1 cellular context compared by ENCODE assay signal in the genomic region with DNA sequence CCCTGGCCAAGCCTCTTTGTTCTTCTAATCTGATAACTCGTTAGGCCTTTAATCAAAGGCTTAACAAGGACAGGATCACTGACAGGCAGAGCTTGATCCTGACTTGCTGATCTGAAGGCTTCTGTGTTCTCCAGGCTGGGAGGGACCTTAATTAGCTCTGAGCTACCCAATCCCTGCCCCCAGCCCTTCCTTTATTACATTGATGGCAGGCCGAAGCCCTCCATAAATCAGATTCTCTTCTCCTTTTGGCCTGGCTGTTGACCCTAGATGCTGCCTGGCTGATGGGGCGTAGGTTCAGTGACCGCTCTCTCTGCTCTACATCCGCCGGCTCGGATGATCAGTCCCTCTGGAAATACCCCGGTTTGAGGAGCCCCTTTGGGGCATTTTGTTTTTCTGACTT.
TF ChIP-seq lines count a peak whose summit lies in the region.

No MANE protein-coding gene starts in this region.

TF ChIP-seq in HepG2, 621 proteins besides CTCF, POLR2A, EP300 and RAD21:
- TF ChIP-seq ESRRA (CRISPR knock-in tag; IDR thresholded peaks at IDR 0.05; ENCODE audit: low read depth) (no peak), ONECUT2 (CRISPR knock-in tag; IDR thresholded peaks at IDR 0.05) (no peak), ZNF17 (CRISPR knock-in tag; IDR thresholded peaks at IDR 0.05) (no peak), KDM2A (CRISPR knock-in tag; IDR thresholded peaks at IDR 0.05; ENCODE audit: borderline replicate concordance, low read depth) (no peak), NR3C1 (CRISPR knock-in tag; IDR thresholded peaks at IDR 0.05) (no peak), BRCA1 (CRISPR knock-in tag; IDR thresholded peaks at IDR 0.05) (no peak)
